In genomic region chr5:157994906-157995519, GRCh38 we compare ENCODE assay signal across 8 cellular contexts.
A peak's percentile ranks its signal among the peaks of the same experiment; 100 is the strongest.
DNase-seq lines count a peak whose midpoint lies in the region; ATAC-seq and TF ChIP-seq lines count a peak whose summit lies in the region.

No MANE protein-coding gene starts in this region.

- peak overlapping the region; percentile 53 for H3K4me2 ChIP-seq in hepatocyte

- no peaks in the 10 kb centered on the region for H3K9me3 ChIP-seq in MG63
- H3K9me3 ChIP-seq in hepatocyte (ENCODE audit: low read depth) = no peaks in the 10 kb centered on the region
- no peaks in the 10 kb centered on the region for H3K9me3 ChIP-seq in sigmoid colon

- no peak overlapping the region for H2AFZ ChIP-seq in hepatocyte

- peak; percentile 14 for DNase-seq in DMS79 (lab: John Stamatoyannopoulos, UW)
- DNase-seq in MG63 = peak; percentile 75
- DNase-seq in T-helper 1 cell = peak in 4 of 5 donors; percentile 18 to 46 (median 22)
- DNase-seq in astrocyte of the cerebellum (ENCODE audit: low read depth) = peak; percentile 43
- peak; percentile 83 for DNase-seq in hepatocyte (ENCODE audit: low spot score)
- DNase-seq in sigmoid colon = peak; percentile 88

- TF ChIP-seq EP300 in sigmoid colon (IDR thresholded peaks at IDR 0.05) = no peak

- H3K9me2 ChIP-seq in hepatocyte (replicated peaks; ENCODE audit: insufficient read depth) = no peaks in the 10 kb centered on the region

- TF ChIP-seq CTCF in astrocyte of the cerebellum (IDR thresholded peaks at IDR 0.05; ENCODE audit: low read depth, low read length, missing control alignments) (peak; percentile 78), hepatocyte (IDR thresholded peaks at IDR 0.05; ENCODE audit: poor library complexity) (peak; percentile 72), sigmoid colon (IDR thresholded peaks at IDR 0.05) (peak; percentile 74 to 80 (median 78))

- intact Hi-C loops in sigmoid colon (cut with DNase I) = loop anchor here (2.0 to 5.0 kb wide), 4 partner anchors 46 to 233 kb away; no protein-coding TSS in a partner anchor

- no peaks in the 10 kb centered on the region for H4K20me1 ChIP-seq in hepatocyte (ENCODE audit: insufficient read depth, poor library complexity, severe bottlenecking)

- no peaks in the 10 kb centered on the region for H3K79me2 ChIP-seq in hepatocyte

- TF ChIP-seq POLR2A in sigmoid colon (IDR thresholded peaks at IDR 0.05) = no peak

- WGBS in hepatocyte (ENCODE audit: low lambda C conversion rate, missing lambda C conversion rate) = 24% methylated on average over 8 of the region's 8 CpGs
- WGBS in sigmoid colon, 2 donors = 15 to 25% methylated on average over 8 of the region's 8 CpGs

- H3K36me3 ChIP-seq in MG63 (no peaks in the 10 kb centered on the region), hepatocyte (replicated peaks; ENCODE audit: insufficient read depth, low read depth) (no peaks in the 10 kb centered on the region), sigmoid colon (no peaks in the 10 kb centered on the region)

- H3K4me1 ChIP-seq in hepatocyte (ENCODE audit: insufficient read depth) = no peaks in the 10 kb centered on the region
- H3K4me1 ChIP-seq in sigmoid colon = peaks cover 0 to 9% (median 5%) of the 10 kb centered on the region in 4 donors

- H3K27ac ChIP-seq in hepatocyte = no peak overlapping the region
- H3K27ac ChIP-seq in sigmoid colon = peak overlapping the region in 3 of 4 donors; percentile 8 to 45 (median 37)

- in situ Hi-C loops in astrocyte of the cerebellum (cut with HindIII; ENCODE audit: low sequenced_read_pairs) = no loop called here

- no peaks in the 10 kb centered on the region for H3K27me3 ChIP-seq in MG63
- no peaks in the 10 kb centered on the region for H3K27me3 ChIP-seq in hepatocyte
- H3K27me3 ChIP-seq in sigmoid colon = no peaks in the 10 kb centered on the region

- H3K4me3 ChIP-seq in MG63 (0 out of 2 replicates have a peak overlapping the region, but pooled peaks have one; percentile 5), astrocyte of the cerebellum (ENCODE audit: low read depth, low read length) (no peak overlapping the region), hepatocyte (no peak overlapping the region), sigmoid colon (no peak overlapping the region)

- ATAC-seq in GM21737 (IDR thresholded peaks at IDR 0.05; ENCODE audit: unreplicated experiment) (peak; percentile 67), GM18858 (IDR thresholded peaks at IDR 0.05; ENCODE audit: unreplicated experiment) (no peak)

Comparison
In these comparisons a context has a peak if more than half of its experiments do, and no peak if none do; other contexts are left out.
1. DNase-seq: peak in every context shown above with its lines; median percentile 88 in sigmoid colon; 83 in hepatocyte; 75 in MG63; 43 in astrocyte of the cerebellum; 22 in T-helper 1 cell; 14 in DMS79.